8 cellular contexts compared by ENCODE assay signal in genomic region chr3:109023656-109024254, GRCh38.
DNase-seq lines count a peak whose midpoint lies in the region; ATAC-seq and TF ChIP-seq lines count a peak whose summit lies in the region.

No MANE protein-coding gene starts in this region.

- TF ChIP-seq CTCF in retinal pigment epithelial cell (conservative IDR thresholded peaks at IDR 0.05; ENCODE audit: low read depth, low read length): peak; percentile 80

- ATAC-seq in GM19035 (IDR thresholded peaks at IDR 0.05; ENCODE audit: unreplicated experiment) (peak; percentile 87), HG03196 (IDR thresholded peaks at IDR 0.05; ENCODE audit: unreplicated experiment) (peak; percentile 88)

- DNase-seq in Caki2 (ENCODE audit: low read depth) (peak; percentile 26), NCI-H69 (lab: John Stamatoyannopoulos, UW) (peak; percentile 17), glomerular visceral epithelial cell (ENCODE audit: extremely low spot score) (peak; percentile 40), retinal pigment epithelial cell (ENCODE audit: low read depth) (peak; percentile 14), islet precursor cell (no peak)
- DNase-seq in activated T-helper 9 cell treated with anti-CD3 and anti-CD28 coated beads, Interleukin-2, amount 50 U/mL, for 16 hours (ENCODE audit: low read depth): peak; percentile 10

- no peak overlapping the region for H3K4me3 ChIP-seq in retinal pigment epithelial cell (ENCODE audit: low read length)

- in situ Hi-C loops in Caki2 (cut with HindIII; ENCODE audit: low pct_unique_long_range_greater_than_20kb, low sequenced_read_pairs): no loop called here
